In the genomic region with DNA sequence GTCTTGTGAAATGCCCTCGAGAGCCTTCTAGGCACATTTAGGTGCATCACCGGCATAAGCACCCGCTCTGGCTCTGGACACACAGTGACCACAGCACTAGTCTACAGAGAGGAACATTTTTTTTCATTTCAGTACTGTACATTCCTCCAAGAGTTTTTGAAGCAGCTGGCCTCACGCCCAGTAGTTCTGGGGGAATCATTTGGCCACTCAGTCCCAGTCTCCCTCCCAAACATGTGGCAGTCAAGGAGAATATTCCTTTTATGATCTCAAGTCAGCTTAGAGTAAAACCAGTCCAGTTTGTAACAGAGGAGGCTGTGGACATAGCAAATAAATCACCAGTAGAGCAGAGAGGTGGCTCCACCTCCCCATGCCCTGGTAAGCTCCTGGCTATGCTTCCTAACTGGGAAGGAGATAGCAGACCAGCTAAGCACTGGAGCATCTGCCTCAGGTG, we compare ENCODE assay signal across 12 cellular contexts. TPM values are rescaled to one million over a fixed set of nuclear protein-coding genes. Genes with fewer than 3 reads are reported as not detected.
DNase-seq lines count a peak whose midpoint lies in the region; ATAC-seq and TF ChIP-seq lines count a peak whose summit lies in the region.
"Had no signal": no experiment of that assay in that cellular context is flagged by ENCODE, and none has a peak within 500 bp of the region (broad histone marks: within the 10 kb centered on the region; RNA-seq: fewer than 3 reads in every experiment).

No MANE protein-coding gene starts in this region.

- no peaks in the 10 kb centered on the region; the same call in 2 of the 3 replicates for H3K9me3 Mint-ChIP-seq in GM23338

- H3K4me3 Mint-ChIP-seq in GM23338: no peak overlapping the region

- peaks cover 0 to 3% of the 10 kb centered on the region in 2 donors for H3K4me1 ChIP-seq in adrenal gland (replicated peaks in 1 of 2)
- peaks cover 5% of the 10 kb centered on the region for H3K4me1 ChIP-seq in right cardiac atrium (ENCODE audit: control insufficient read depth, insufficient read depth, low read length)
- H3K4me1 ChIP-seq in GM23338 (ENCODE audit: insufficient read depth): peaks cover 4% of the 10 kb centered on the region; the same call in 1 of the 2 replicates

- peaks cover 6% of the 10 kb centered on the region for H3K4me1 Mint-ChIP-seq in GM23338

- no peak overlapping the region for H3K4me2 ChIP-seq in GM23338

- H3F3A ChIP-seq in GM23338 (replicated peaks; ENCODE audit: low read depth): no peaks in the 10 kb centered on the region

- TF ChIP-seq CTCF in adrenal gland (IDR thresholded peaks at IDR 0.05) (no peak), GM23338 (conservative IDR thresholded peaks at IDR 0.05; ENCODE audit: low read depth in 2 of 2) (no peak)

- intact Hi-C loops in adrenal gland (cut with DNase I) (loop anchor here in 1 of 2 donors (5.0 kb wide), 1 partner anchor 128 kb away; no protein-coding TSS in a partner anchor), right cardiac atrium (cut with DNase I) (loop anchor here in 1 of 4 donors (5.0 kb wide), 1 partner anchor 118 kb away; no protein-coding TSS in a partner anchor), sciatic nerve (cut with DNase I) (no loop called here)

- no peaks in the 10 kb centered on the region for H3K79me2 ChIP-seq in GM23338 (replicated peaks; ENCODE audit: insufficient read depth)

- peaks cover 2% of the 10 kb centered on the region; the same call in 1 of the 2 replicates for H3K9me2 ChIP-seq in GM23338 (ENCODE audit: insufficient read depth)

- TF ChIP-seq POLR2A in adrenal gland (IDR thresholded peaks at IDR 0.05): no peak

- H3K36me3 ChIP-seq in adrenal gland (replicated peaks in 1 of 2) (no peaks in the 10 kb centered on the region), GM23338 (ENCODE audit: insufficient read depth) (no peaks in the 10 kb centered on the region)
- H3K36me3 ChIP-seq: tibial nerve had no signal

- H3K4me3 ChIP-seq in adrenal gland (no peak overlapping the region), right cardiac atrium (ENCODE audit: low read length) (no peak overlapping the region), GM23338 (no peak overlapping the region)
- H3K4me3 ChIP-seq: tibial nerve had no signal

- H3K27ac ChIP-seq in adrenal gland: peak overlapping the region in 1 of 5 donors; percentile 37
- H3K27ac ChIP-seq in right cardiac atrium (ENCODE audit: low read length): no peak overlapping the region
- H3K27ac ChIP-seq in GM23338 (ENCODE audit: low read depth): no peak overlapping the region

- peaks cover 3% of the 10 kb centered on the region for H3K27me3 Mint-ChIP-seq in GM23338 (ENCODE audit: insufficient read depth, low read depth, poor library complexity)

- 35 to 61% (median 46%) methylated on average over 3 to 4 of the region's 4 CpGs for WGBS in adrenal gland, 4 donors
- WGBS in right cardiac atrium: 37% methylated on average over 4 of the region's 4 CpGs

- DNase-seq in DMS53 (lab: John Stamatoyannopoulos, UW): peak; percentile 44
- DNase-seq in adrenal gland: peak in 5 of 7 donors; percentile 25 to 77 (median 50)
- peak; percentile 72 to 87 (median 78) for DNase-seq in right cardiac atrium
- DNase-seq in sciatic nerve (ENCODE audit: low spot score): peak; percentile 78
- no peak for DNase-seq in NCI-H2029 (lab: John Stamatoyannopoulos, UW)
- no peak for DNase-seq in SIG-M5 (lab: John Stamatoyannopoulos, UW)
- no peak for DNase-seq in GM23338 (ENCODE audit: low spot score)
- DNase-seq: activated T-cell treated with anti-CD3 and anti-CD28 coated beads, Interleukin-2, amount 50 U/mL, for 48 hours; NCI-H1092 treated with DMSO at 0.1 percent for 48 hours; T1000 had no signal

- H3K9me3 ChIP-seq in adrenal gland (replicated peaks in 1 of 3): no peaks in the 10 kb centered on the region
- H3K9me3 ChIP-seq in right cardiac atrium (ENCODE audit: control insufficient read depth, low read length): no peaks in the 10 kb centered on the region
- H3K9me3 ChIP-seq: tibial nerve had no signal

- no peaks in the 10 kb centered on the region for H4K20me1 ChIP-seq in GM23338 (replicated peaks; ENCODE audit: insufficient read depth)

- H3K36me3 Mint-ChIP-seq in GM23338 (ENCODE audit: low read depth): no peaks in the 10 kb centered on the region

- peak; percentile 70 to 72 for ATAC-seq in right cardiac atrium
- peak; percentile 75 for ATAC-seq in sciatic nerve
- no peak for ATAC-seq in GM18517 (IDR thresholded peaks at IDR 0.05; ENCODE audit: unreplicated experiment)
- no peak for ATAC-seq in GM23338

- no peaks in the 10 kb centered on the region for H3K27me3 ChIP-seq in adrenal gland
- H3K27me3 ChIP-seq in right cardiac atrium (ENCODE audit: control insufficient read depth, insufficient read depth): no peaks in the 10 kb centered on the region
- no peaks in the 10 kb centered on the region for H3K27me3 ChIP-seq in GM23338 (ENCODE audit: insufficient read depth)
- H3K27me3 ChIP-seq: tibial nerve had no signal

- no peak overlapping the region for H3K27ac Mint-ChIP-seq in GM23338

- H2AFZ ChIP-seq in GM23338: no peak overlapping the region

TF ChIP-seq in GM23338, 12 proteins besides CTCF, POLR2A, EP300 and RAD21:
- TF ChIP-seq EZH2 (IDR thresholded peaks at IDR 0.05; ENCODE audit: low read depth, unreplicated experiment): no peak
- TF ChIP-seq EZH2phosphoT487 (IDR thresholded peaks at IDR 0.05; ENCODE audit: unreplicated experiment): no peak
- TF ChIP-seq ZNF331 (CRISPR knock-in tag; IDR thresholded peaks at IDR 0.05; ENCODE audit: low read depth): no peak
- TF ChIP-seq CREB1 (CRISPR knock-in tag; IDR thresholded peaks at IDR 0.05; ENCODE audit: low read depth): no peak
- TF ChIP-seq JUNB (IDR thresholded peaks at IDR 0.05; ENCODE audit: unreplicated experiment): no peak

RNA-seq across cellular contexts. Expression of gene KCNE4, which starts 48.1 kb away (rescaled TPM):
- total RNA-seq in adrenal gland (1 to 10 TPM in 7 of 8 donors, under 1 TPM in 1; 0.97 to 5.7 (median 3.6) TPM), right cardiac atrium (1 to 10 TPM; 2.2 to 5.0 (median 3.4) TPM), sciatic nerve (7.3 TPM)
- polyA plus RNA-seq in adrenal gland (1 to 10 TPM; 1.4 to 2.1 (median 1.8) TPM), right cardiac atrium (3.3 TPM), GM23338 (2016; fragmentation: Nextera tagmentation; extraction: Ambion mirVana) (not detected in 2 replicates)
- not detected in 2 replicates for total RNA-seq in GM23338 (2014; rRNA removed; shearing (Covaris generic))

Comparison
In these comparisons a context has a peak if more than half of its experiments do, and no peak if none do; other contexts are left out.
1. DNase-seq: peak in DMS53 (single experiment), adrenal gland (5 of 7), right cardiac atrium (3 of 3) and sciatic nerve (single experiment); none in NCI-H2029 (single experiment), SIG-M5 (single experiment) and GM23338 (single experiment).
2. ATAC-seq: peak in right cardiac atrium (2 of 2) and sciatic nerve (single experiment); none in GM18517 (single experiment) and GM23338 (single experiment).